In the genomic region with DNA sequence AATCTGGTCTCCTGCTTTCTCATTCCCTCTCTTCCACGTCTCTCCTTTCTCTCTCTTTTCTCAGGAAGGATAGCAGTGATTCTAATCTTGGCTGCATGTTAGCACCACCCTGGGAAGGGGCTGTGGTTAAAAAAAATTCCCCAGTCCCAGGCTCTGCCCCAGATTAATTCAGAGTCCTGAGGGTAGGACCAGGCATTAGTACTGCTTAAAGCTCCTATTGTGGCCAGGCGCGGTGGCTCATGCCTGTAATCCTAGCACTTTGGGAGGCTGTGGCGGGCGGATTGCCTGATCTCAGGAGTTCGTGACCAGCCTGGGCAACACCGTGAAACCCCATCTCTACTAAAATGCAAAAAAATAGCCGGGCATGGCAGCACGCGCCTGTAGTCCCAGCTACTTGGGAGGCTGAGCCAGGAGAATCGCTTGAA, we compare ENCODE assay signal across 11 cellular contexts. TPM values are rescaled to one million over a fixed set of nuclear protein-coding genes. Genes with fewer than 3 reads are reported as not detected.
A peak's percentile ranks its signal among the peaks of the same experiment; 100 is the strongest.
DNase-seq lines count a peak whose midpoint lies in the region; FAIRE-seq lines count a peak whose summit lies in the region.
"Had no signal": no experiment of that assay in that cellular context is flagged by ENCODE, and none has a peak within 500 bp of the region (broad histone marks: within the 10 kb centered on the region; RNA-seq: fewer than 3 reads in every experiment).

No MANE protein-coding gene starts in this region.

- H3K9me3 ChIP-seq in SJCRH30 (replicated peaks) (no peaks in the 10 kb centered on the region), esophagus (ENCODE audit: control insufficient read depth in 2 of 2, insufficient read depth in 1 of 2, low read depth in 1 of 2, low read length in 1 of 2) (no peaks in the 10 kb centered on the region), skeletal muscle satellite cell (replicated peaks; ENCODE audit: low read length) (no peaks in the 10 kb centered on the region)
- H3K9me3 ChIP-seq: colonic mucosa, left ventricle myocardium inferior had no signal

- H3K9ac ChIP-seq in skeletal muscle satellite cell (ENCODE audit: low read depth, low read length) = no peak overlapping the region

- DNase-seq in ELF-1 (ENCODE audit: low read depth, low spot score) (peak; percentile 49), SJCRH30 (peak; percentile 57 to 71), mesenteric fat pad (ENCODE audit: low spot score) (no peak), RCC 7860 (ENCODE audit: low spot score) (no peak)
- DNase-seq in stimulated activated CD4-positive, alpha-beta T cell treated with anti-CD3 and anti-CD28 coated beads, Interleukin-4, amount 100 ng/mL, for 4 hours = no peak
- DNase-seq in activated CD4-positive, CD25-positive, alpha-beta regulatory T cell treated with anti-CD3 and anti-CD28 coated beads, Interleukin-2, amount 50 U/mL, for 72 hours = no peak
- DNase-seq: colonic mucosa, NCI-H1436 treated with DMSO at 0.1 percent for 48 hours had no signal

- H3K4me3 ChIP-seq in SJCRH30 (peak overlapping the region; percentile 40), esophagus (ENCODE audit: low read depth in 1 of 2, low read length in 2 of 2) (no peak overlapping the region), skeletal muscle satellite cell (ENCODE audit: low read length) (no peak overlapping the region)
- H3K4me3 ChIP-seq: colonic mucosa had no signal

- H3K4me1 ChIP-seq in SJCRH30 (peaks cover 68% of the 10 kb centered on the region), esophagus (ENCODE audit: control insufficient read depth in 2 of 2, insufficient read depth in 2 of 2, low read length in 1 of 2) (peaks cover 2 to 12% of the 10 kb centered on the region in 2 donors), skeletal muscle satellite cell (ENCODE audit: control insufficient read depth, insufficient read depth, low read length) (peaks cover 40% of the 10 kb centered on the region)

- peak overlapping the region; percentile 82 for H3K4me2 ChIP-seq in skeletal muscle satellite cell (ENCODE audit: low read length)

- H3K27me3 ChIP-seq in SJCRH30 = no peaks in the 10 kb centered on the region
- no peaks in the 10 kb centered on the region for H3K27me3 ChIP-seq in esophagus (ENCODE audit: control insufficient read depth in 1 of 2, insufficient read depth in 2 of 2, low read length in 2 of 2)
- no peaks in the 10 kb centered on the region for H3K27me3 ChIP-seq in skeletal muscle satellite cell (ENCODE audit: control insufficient read depth, insufficient read depth, low read length)
- H3K27me3 ChIP-seq: colonic mucosa had no signal

- peak overlapping the region; percentile 62 for H3K27ac ChIP-seq in SJCRH30
- H3K27ac ChIP-seq in esophagus (ENCODE audit: low read depth in 2 of 2, low read length in 1 of 2) = peak overlapping the region; percentile 76 to 83

- no peak for FAIRE-seq in RCC 7860 (lab: Jason Lieb, UNC)

- H3K36me3 ChIP-seq in SJCRH30 = no peaks in the 10 kb centered on the region
- no peaks in the 10 kb centered on the region for H3K36me3 ChIP-seq in esophagus (ENCODE audit: control insufficient read depth in 2 of 2, insufficient read depth in 2 of 2, low read length in 1 of 2)
- H3K36me3 ChIP-seq in skeletal muscle satellite cell (ENCODE audit: insufficient read depth, low read length) = no peaks in the 10 kb centered on the region
- H3K36me3 ChIP-seq: colonic mucosa, left ventricle myocardium inferior had no signal

- 51 to 63% methylated on average over 11 of the region's 11 CpGs for WGBS in esophagus, 2 donors

RNA-seq across cellular contexts. Expression of a gene that starts 35.4 kb away (rescaled TPM):
- 117 and 128 TPM in 2 replicates for total RNA-seq in SJCRH30 (2014; rRNA removed; shearing (Covaris generic))
- polyA plus RNA-seq in esophagus = 1 to 10 TPM; 8.7 to 9.6 TPM
- total RNA-seq in skeletal muscle satellite cell (2012; rRNA removed) = 29.9 and 39.8 TPM in 2 replicates
- 46.2 TPM for total RNA-seq in mesenteric fat pad

Comparison
In these comparisons a context has a peak if more than half of its experiments do, and no peak if none do; other contexts are left out.
1. DNase-seq: peak in ELF-1 (single experiment) and SJCRH30 (2 of 2); none in stimulated activated CD4-positive, alpha-beta T cell treated with anti-CD3 and anti-CD28 coated beads, Interleukin-4, amount 100 ng/mL, for 4 hours (0 of 2), mesenteric fat pad (single experiment), RCC 7860 (single experiment) and activated CD4-positive, CD25-positive, alpha-beta regulatory T cell treated with anti-CD3 and anti-CD28 coated beads, Interleukin-2, amount 50 U/mL, for 72 hours (single experiment).